8 cellular contexts compared by ENCODE assay signal in genomic region chr15:29269485-29270168, GRCh38. TPM values are rescaled to one million over a fixed set of nuclear protein-coding genes. Genes with fewer than 3 reads are reported as not detected.
A peak's percentile ranks its signal among the peaks of the same experiment; 100 is the strongest.
DNase-seq lines count a peak whose midpoint lies in the region; TF ChIP-seq lines count a peak whose summit lies in the region.

Gene NSMCE3, minus strand, starts transcription at chr15:29269822. Its CDS starts 117 bp downstream, at chr15:29269705.

- peak; percentile 90 for DNase-seq in COLO668 (lab: John Stamatoyannopoulos, UW; ENCODE audit: unreplicated experiment)
- DNase-seq in GM20000 (ENCODE audit: low spot score), result peak; percentile 91
- peak; percentile 58 for DNase-seq in HS-5 (ENCODE audit: low read depth)
- DNase-seq in NOMO-1 (lab: John Stamatoyannopoulos, UW; ENCODE audit: unreplicated experiment in 2 of 2), result peak; percentile 91 to 94
- peak; percentile 69 for DNase-seq in activated CD8-positive, alpha-beta memory T cell treated with anti-CD3 and anti-CD28 coated beads, Interleukin-2, amount 50 U/mL, for 1 hour (ENCODE audit: extremely low read depth)
- peak; percentile 85 for DNase-seq in endothelial cell (ENCODE audit: low spot score)
- DNase-seq in mesothelial cell of epicardium (ENCODE audit: low spot score in 2 of 2, unreplicated experiment in 2 of 2), result peak; percentile 80 to 90
- DNase-seq in stimulated activated CD8-positive, alpha-beta memory T cell treated with anti-CD3 and anti-CD28 coated beads, Interleukin-15, amount 100 ng/mL, for 4 hours (ENCODE audit: low read depth in 2 of 2), result peak; percentile 80 to 83

- TF ChIP-seq CTCF in GM20000 (IDR thresholded peaks at IDR 0.05; ENCODE audit: extremely low read depth, missing control alignments) (no peak), endothelial cell (IDR thresholded peaks at IDR 0.05; ENCODE audit: unreplicated experiment) (no peak), mesothelial cell of epicardium (IDR thresholded peaks at IDR 0.05; ENCODE audit: unreplicated experiment) (no peak)

- H3K27ac Mint-ChIP-seq in endothelial cell (ENCODE audit: unreplicated experiment) (peak within 1 kb of the TSS; percentile 91), mesothelial cell of epicardium (peak within 1 kb of the TSS; percentile 98)

- H3K4me1 Mint-ChIP-seq in endothelial cell (ENCODE audit: unreplicated experiment) (peaks cover 24% of the 10 kb centered on the region), mesothelial cell of epicardium (peaks cover 38% of the 10 kb centered on the region)

- no peaks in the 10 kb centered on the region for H3K36me3 Mint-ChIP-seq in endothelial cell (ENCODE audit: low read depth, unreplicated experiment)
- no peaks in the 10 kb centered on the region for H3K36me3 Mint-ChIP-seq in mesothelial cell of epicardium

- H3K27me3 Mint-ChIP-seq in endothelial cell (ENCODE audit: unreplicated experiment) (peaks cover 3% of the 10 kb centered on the region), mesothelial cell of epicardium (ENCODE audit: low read depth) (peaks cover 4% of the 10 kb centered on the region)

- H3K9me3 Mint-ChIP-seq in endothelial cell (ENCODE audit: unreplicated experiment), result no peaks in the 10 kb centered on the region
- H3K9me3 Mint-ChIP-seq in mesothelial cell of epicardium, result no peaks in the 10 kb centered on the region

- peak within 1 kb of the TSS; percentile 99 for H3K4me3 Mint-ChIP-seq in endothelial cell (ENCODE audit: unreplicated experiment)
- H3K4me3 Mint-ChIP-seq in mesothelial cell of epicardium, result peak within 1 kb of the TSS; percentile 98

RNA-seq across cellular contexts. Expression of gene NSMCE3, which starts in this region (rescaled TPM):
- total RNA-seq in endothelial cell (ENCODE audit: unreplicated experiment) (20.4 TPM), mesothelial cell of epicardium (9.0 to 9.3 TPM (median 9.1 TPM) in 3 replicates)

Comparison
In these comparisons a context has a peak if more than half of its experiments do, and no peak if none do; other contexts are left out.
1. Peak in every context shown above with its lines: DNase-seq.